1 cellular context compared by ENCODE assay signal in genomic region chr14:24372701-24373416, GRCh38.
TF ChIP-seq lines count a peak whose summit lies in the region.

No MANE protein-coding gene starts in this region.

TF ChIP-seq in HEK293, 187 proteins besides CTCF, POLR2A, EP300 and RAD21 (continued from another document):
- TF ChIP-seq ATF2 (tag by site-specific recombination; IDR thresholded peaks at IDR 0.05; ENCODE audit: low read depth) (no peak), SETDB1 (IDR thresholded peaks at IDR 0.05; ENCODE audit: insufficient read length, low read length) (no peak), ZNF398 (tag by site-specific recombination; IDR thresholded peaks at IDR 0.05) (no peak), PATZ1 (tag by site-specific recombination; IDR thresholded peaks at IDR 0.05) (0 out of 2 replicates have a peak, but pooled peaks have one; percentile 12), ZNF449 (tag by site-specific recombination; IDR thresholded peaks at IDR 0.05) (peak; percentile 52; the same call in 1 of the 2 replicates), ZNF324 (tag by site-specific recombination; IDR thresholded peaks at IDR 0.05) (no peak), PRDM10 (tag by site-specific recombination; IDR thresholded peaks at IDR 0.05) (peak; percentile 75), PRDM2 (tag by site-specific recombination; IDR thresholded peaks at IDR 0.05; ENCODE audit: borderline replicate concordance) (no peak), KLF8 (tag by site-specific recombination; IDR thresholded peaks at IDR 0.05) (no peak), TCF7L2 (IDR thresholded peaks at IDR 0.05; ENCODE audit: borderline replicate concordance, low read depth, low read length) (no peak), ZBTB11 (tag by site-specific recombination; conservative IDR thresholded peaks at IDR 0.05; ENCODE audit: low read depth) (no peak), IKZF3 (tag by site-specific recombination; IDR thresholded peaks at IDR 0.05) (no peak), ZNF423 (tag by site-specific recombination; IDR thresholded peaks at IDR 0.05) (peak; percentile 58), ZBTB8A (tag by site-specific recombination; IDR thresholded peaks at IDR 0.05) (0 out of 2 replicates have a peak, but pooled peaks have one; percentile 33), ZNF416 (tag by site-specific recombination; IDR thresholded peaks at IDR 0.05) (no peak), YY2 (tag by site-specific recombination; IDR thresholded peaks at IDR 0.05) (no peak), KLF17 (tag by site-specific recombination; IDR thresholded peaks at IDR 0.05) (no peak), KLF7 (tag by site-specific recombination; IDR thresholded peaks at IDR 0.05; ENCODE audit: borderline replicate concordance) (no peak), ZNF473 (tag by site-specific recombination; IDR thresholded peaks at IDR 0.05) (no peak), ZXDB (tag by site-specific recombination; IDR thresholded peaks at IDR 0.05) (0 out of 2 replicates have a peak, but pooled peaks have one; percentile 22), ZNF645 (tag by site-specific recombination; IDR thresholded peaks at IDR 0.05) (no peak), ZFP37 (tag by site-specific recombination; IDR thresholded peaks at IDR 0.05) (no peak), ZNF654 (tag by site-specific recombination; IDR thresholded peaks at IDR 0.05; ENCODE audit: low read depth) (no peak), MYNN (tag by site-specific recombination; IDR thresholded peaks at IDR 0.05; ENCODE audit: borderline replicate concordance) (no peak), ZNF274 (IDR thresholded peaks at IDR 0.05; ENCODE audit: low read length) (no peak), ZNF274 (tag by site-specific recombination; IDR thresholded peaks at IDR 0.05; ENCODE audit: borderline replicate concordance) (no peak), ZNF837 (tag by site-specific recombination; IDR thresholded peaks at IDR 0.05) (no peak), ZNF214 (tag by site-specific recombination; IDR thresholded peaks at IDR 0.05; ENCODE audit: borderline replicate concordance) (no peak)
TF ChIP-seq in HEK293: peak in this region for 11.
